In the genomic region with DNA sequence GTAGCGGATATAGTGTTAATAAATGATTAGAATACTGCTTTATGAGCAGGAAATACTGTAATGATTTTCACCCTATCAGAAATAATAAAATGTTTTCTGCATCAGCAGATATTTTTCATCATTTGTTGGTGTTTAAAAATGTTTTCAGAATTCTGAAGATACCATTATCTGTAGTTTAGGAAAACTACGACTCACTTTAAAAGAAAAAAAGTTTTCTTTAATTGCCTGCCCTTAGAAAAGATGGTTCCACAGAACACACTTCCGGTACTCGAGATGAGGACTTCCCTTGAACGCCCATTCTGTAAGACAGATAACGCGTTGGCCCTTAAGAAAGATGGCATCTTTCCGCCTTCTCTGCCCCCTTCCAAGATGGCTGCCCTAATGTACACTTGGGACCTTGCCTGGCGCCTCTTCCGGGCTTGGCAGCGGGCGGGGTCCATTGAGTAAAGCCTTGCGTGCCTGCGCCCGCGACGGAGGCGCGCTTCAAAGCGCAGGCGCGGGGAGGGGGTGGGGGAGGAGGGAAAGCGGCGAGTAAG, we compare ENCODE assay signal across 1 cellular context.
TF ChIP-seq lines count a peak whose summit lies in the region.

SZRD1 (plus strand) TSS at position 521 of the 536 bp plus-strand sequence. CDS start 16 bp downstream, outside the sequence.

TF ChIP-seq in liver, 16 proteins besides CTCF, POLR2A, EP300 and RAD21 (continued from another document):
- TF ChIP-seq, protein P1, sequence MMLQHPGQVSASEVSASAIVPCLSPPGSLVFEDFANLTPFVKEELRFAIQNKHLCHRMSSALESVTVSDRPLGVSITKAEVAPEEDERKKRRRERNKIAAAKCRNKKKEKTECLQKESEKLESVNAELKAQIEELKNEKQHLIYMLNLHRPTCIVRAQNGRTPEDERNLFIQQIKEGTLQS (IDR thresholded peaks at IDR 0.05) = peak; percentile 57
